1 cellular context compared by ENCODE assay signal in the genomic region with DNA sequence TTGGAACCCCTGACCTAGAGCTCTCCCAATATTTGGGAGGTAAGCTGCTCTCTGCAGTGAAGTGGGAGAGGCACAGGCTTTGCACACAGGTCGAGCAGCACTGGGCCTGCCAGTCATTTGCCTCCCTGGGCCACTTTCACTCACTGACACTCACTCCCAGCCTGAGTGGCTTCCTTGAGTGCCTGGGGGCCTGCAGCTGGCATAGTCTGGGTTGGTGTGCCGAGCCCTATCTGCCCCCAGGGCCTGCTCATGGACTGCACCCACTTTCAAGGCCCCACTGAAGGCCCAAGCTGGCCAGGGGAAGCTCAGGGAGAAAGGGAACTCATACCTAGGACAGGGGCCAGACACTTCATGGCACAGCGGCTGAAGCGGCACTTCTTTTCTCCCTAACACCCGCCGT.
TF ChIP-seq lines count a peak whose summit lies in the region.

No MANE protein-coding gene starts in this region.

TF ChIP-seq in H1, 55 proteins besides CTCF, POLR2A, EP300 and RAD21:
- TF ChIP-seq, protein P1, sequence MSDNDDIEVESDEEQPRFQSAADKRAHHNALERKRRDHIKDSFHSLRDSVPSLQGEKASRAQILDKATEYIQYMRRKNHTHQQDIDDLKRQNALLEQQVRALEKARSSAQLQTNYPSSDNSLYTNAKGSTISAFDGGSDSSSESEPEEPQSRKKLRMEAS (IDR thresholded peaks at IDR 0.05) = no peak
- TF ChIP-seq CTBP2 (IDR thresholded peaks at IDR 0.05; ENCODE audit: borderline replicate concordance, insufficient read depth, insufficient read length, low read length) (no peak), POU5F1 (IDR thresholded peaks at IDR 0.05; ENCODE audit: low read depth, low read length) (no peak), SIX5 (IDR thresholded peaks at IDR 0.05; ENCODE audit: low read depth, low read length) (no peak), RXRA (IDR thresholded peaks at IDR 0.05; ENCODE audit: insufficient read depth, low read depth, low read length) (no peak), GTF2F1 (IDR thresholded peaks at IDR 0.05; ENCODE audit: borderline replicate concordance, low read depth, low read length) (no peak)
